ENCODE assay signal across 8 cellular contexts in the genomic region with DNA sequence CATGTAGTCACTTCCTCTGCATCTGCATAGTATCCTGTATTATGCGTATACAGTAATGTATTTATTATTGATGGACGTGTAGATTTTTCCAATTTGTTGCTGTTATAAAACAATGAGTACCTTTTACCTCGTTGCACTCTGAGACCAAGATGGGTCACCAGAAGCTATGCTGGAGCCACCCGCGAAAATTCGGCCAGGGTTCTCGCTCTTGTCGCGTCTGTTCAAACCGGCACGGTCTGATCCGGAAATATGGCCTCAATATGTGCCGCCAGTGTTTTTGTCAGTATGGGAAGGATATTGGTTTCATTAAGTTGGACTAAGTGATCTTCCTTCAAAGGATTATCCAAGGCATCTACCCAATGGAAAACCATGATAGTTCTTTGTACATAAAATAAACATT. TPM values are rescaled to one million over a fixed set of nuclear protein-coding genes. Genes with fewer than 3 reads are reported as not detected.
DNase-seq lines count a peak whose midpoint lies in the region; ATAC-seq, FAIRE-seq and TF ChIP-seq lines count a peak whose summit lies in the region.

No MANE protein-coding gene starts in this region.

- peak overlapping the region; percentile 96 for H3K27ac Mint-ChIP-seq in T-helper 17 cell

- no peak overlapping the region for H3K27ac ChIP-seq in small intestine (ENCODE audit: low read depth in 1 of 2, low read length in 1 of 2)

- no peaks in the 10 kb centered on the region for H3K27me3 ChIP-seq in small intestine (ENCODE audit: control insufficient read depth in 2 of 2, insufficient read depth in 2 of 2, low read length in 2 of 2)

- H3K4me3 ChIP-seq in foreskin fibroblast (ENCODE audit: low read depth in 1 of 2, low read length in 2 of 2) (peak overlapping the region; percentile 94 to 95), small intestine (ENCODE audit: low read depth in 1 of 2, low read length in 2 of 2) (peak overlapping the region; percentile 4 to 87)

- 5 to 10% (median 8%) methylated on average over 13 of the region's 13 CpGs for WGBS in small intestine, 3 donors

- DNase-seq in DMS53 (lab: John Stamatoyannopoulos, UW) (peak; percentile 38), DMS53 treated with DMSO at 0.1 percent for 48 hours (lab: John Stamatoyannopoulos, UW; ENCODE audit: unreplicated experiment) (no peak), T-helper 17 cell (no peak), foreskin fibroblast (no peak), small intestine (no peak), LoVo (ENCODE audit: low spot score) (no peak), GM20000 (ENCODE audit: low spot score) (no peak)

- H3K9me3 ChIP-seq in T-helper 17 cell (ENCODE audit: control insufficient read depth, low read length, poor library complexity, severe bottlenecking) (no peaks in the 10 kb centered on the region), small intestine (ENCODE audit: control insufficient read depth, low read depth) (no peaks in the 10 kb centered on the region)

- H3K4me1 ChIP-seq in small intestine (ENCODE audit: control insufficient read depth in 2 of 2, insufficient read depth in 1 of 2, low read depth in 1 of 2, low read length in 1 of 2): peaks cover 2 to 4% of the 10 kb centered on the region in 2 donors

- H3K36me3 Mint-ChIP-seq in T-helper 17 cell (ENCODE audit: low read depth): peaks cover 8% of the 10 kb centered on the region

- peaks cover 49% of the 10 kb centered on the region for H3K4me1 Mint-ChIP-seq in T-helper 17 cell

- H3K4me3 Mint-ChIP-seq in T-helper 17 cell: peak overlapping the region; percentile 98

- FAIRE-seq in small intestine (lab: Jason Lieb, UNC): no peak

- no peaks in the 10 kb centered on the region for H3K27me3 Mint-ChIP-seq in T-helper 17 cell

- H3K36me3 ChIP-seq in small intestine (ENCODE audit: control insufficient read depth in 2 of 2, insufficient read depth in 2 of 2, low read length in 2 of 2): peaks cover 3 to 4% of the 10 kb centered on the region in 2 donors

- no peak for ATAC-seq in T-helper 17 cell
- no peak for ATAC-seq in GM19351 (IDR thresholded peaks at IDR 0.05; ENCODE audit: unreplicated experiment)

- TF ChIP-seq CTCF in foreskin fibroblast (IDR thresholded peaks at IDR 0.05; ENCODE audit: low read depth, low read length): no peak
- no peak for TF ChIP-seq CTCF in GM20000 (IDR thresholded peaks at IDR 0.05; ENCODE audit: extremely low read depth, missing control alignments)

RNA-seq across cellular contexts. Expression of a gene that starts 1.0 kb away (rescaled TPM):
- 10 to 100 TPM; 77.4 to 91.1 TPM for total RNA-seq in T-helper 17 cell
- 100 to 1,000 TPM in 2 of 3 donors, 10 to 100 TPM in 1; 80.0 to 112 (median 108) TPM for polyA plus RNA-seq in small intestine

RNA-seq across cellular contexts. Expression of a gene that starts 3.9 kb away (rescaled TPM):
- 10 to 100 TPM; 56.1 to 65.3 TPM for total RNA-seq in T-helper 17 cell
- polyA plus RNA-seq in small intestine: 10 to 100 TPM; 22.2 to 32.9 (median 29.5) TPM

RNA-seq across cellular contexts. Expression of a gene that starts 51.2 kb away (rescaled TPM):
- 10 to 100 TPM; 73.9 to 80.8 TPM for total RNA-seq in T-helper 17 cell
- polyA plus RNA-seq in small intestine: 10 to 100 TPM; 53.8 to 66.6 (median 55.2) TPM
